8 cellular contexts compared by ENCODE assay signal in the genomic region with DNA sequence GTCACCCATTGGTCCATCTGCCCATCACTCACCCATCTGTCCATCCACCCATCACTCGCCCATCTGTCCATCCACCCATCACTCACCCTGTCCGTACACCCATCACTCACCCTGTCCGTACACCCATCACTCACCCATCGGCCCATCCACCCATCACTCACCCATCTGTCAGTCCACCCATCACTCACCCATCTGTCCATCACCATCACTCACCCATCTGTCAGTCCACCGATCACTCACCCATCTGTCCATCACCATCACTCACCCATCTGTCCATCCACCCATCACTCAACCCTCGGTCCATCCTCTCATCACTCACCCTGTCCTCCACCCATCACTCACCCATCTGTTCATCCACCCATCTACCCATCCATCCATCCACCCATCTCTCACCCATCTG. TPM values are rescaled to one million over a fixed set of nuclear protein-coding genes. Genes with fewer than 3 reads are reported as not detected.
DNase-seq lines count a peak whose midpoint lies in the region; ATAC-seq and TF ChIP-seq lines count a peak whose summit lies in the region.
"Not testable (repeated sequence)": the region's sequence is repeated elsewhere in the genome, so short reads cannot be mapped to it uniquely, and the experiment has no call there.
"Had no signal": no experiment of that assay in that cellular context is flagged by ENCODE, and none has a peak within 500 bp of the region (broad histone marks: within the 10 kb centered on the region; RNA-seq: fewer than 3 reads in every experiment).

No MANE protein-coding gene starts in this region.

- H3K9me3 Mint-ChIP-seq in activated CD4-positive, alpha-beta T cell treated with anti-CD3 and anti-CD28 coated beads for 36 hours (ENCODE audit: low read depth); activated naive CD4-positive, alpha-beta T cell treated with anti-CD3 and anti-CD28 coated beads, Interleukin-2, amount 10 ng/mL, durations not matched to agents 7 days and 5 days; effector memory CD8-positive, alpha-beta T cell; stimulated activated effector memory CD8-positive, alpha-beta T cell treated with anti-CD3 and anti-CD28 coated beads, Interleukin-12 subunit alpha, Interleukin-12 subunit beta, amount 100 ng/mL, for 72 hours: not testable (repeated sequence)

- not testable (repeated sequence) for H3K27ac ChIP-seq in left ventricle myocardium inferior (replicated peaks); neuronal stem cell (replicated peaks; ENCODE audit: low read length)

- not testable (repeated sequence) for DNase-seq in HEK293T (ENCODE audit: extremely low spot score); effector memory CD8-positive, alpha-beta T cell; neuronal stem cell (ENCODE audit: low spot score); stimulated activated effector memory CD8-positive, alpha-beta T cell treated with anti-CD3 and anti-CD28 coated beads, Interleukin-12 subunit alpha, Interleukin-12 subunit beta, amount 100 ng/mL, for 72 hours (ENCODE audit: low spot score in 2 of 2)
- DNase-seq in activated CD4-positive, alpha-beta T cell treated with anti-CD3 and anti-CD28 coated beads for 36 hours = peak; percentile 2
- peak; percentile 16 for DNase-seq in activated naive CD4-positive, alpha-beta T cell treated with anti-CD3 and anti-CD28 coated beads, Interleukin-2, amount 10 ng/mL, durations not matched to agents 7 days and 5 days
- DNase-seq in left ventricle myocardium inferior = peak; percentile 10

- H3K4me1 ChIP-seq in left ventricle myocardium inferior = peaks cover 18% of the 10 kb centered on the region
- not testable (repeated sequence) for H3K4me1 ChIP-seq in neuronal stem cell (ENCODE audit: control insufficient read depth in 2 of 2, insufficient read depth in 1 of 2, low read depth in 1 of 2, low read length in 2 of 2)

- H3K36me3 ChIP-seq in left ventricle myocardium inferior (peaks cover 11% of the 10 kb centered on the region), neuronal stem cell (replicated peaks in 1 of 2; ENCODE audit: control insufficient read depth in 2 of 2, insufficient read depth in 2 of 2, low read length in 2 of 2) (peaks cover 16 to 37% of the 10 kb centered on the region in 2 donors)

- not testable (repeated sequence) for H4K91ac ChIP-seq in neuronal stem cell (ENCODE audit: low read depth, low read length, poor library complexity)

- H2BK15ac ChIP-seq in neuronal stem cell (ENCODE audit: low read length) = not testable (repeated sequence)

- H3K23ac ChIP-seq in neuronal stem cell (ENCODE audit: low read depth, low read length, poor library complexity) = not testable (repeated sequence)

- not testable (repeated sequence) for H3K27me3 ChIP-seq in left ventricle myocardium inferior (ENCODE audit: low read depth); neuronal stem cell (ENCODE audit: control insufficient read depth in 3 of 3, insufficient read depth in 3 of 3, low read depth in 1 of 3, low read length in 3 of 3)

- intact Hi-C loops in activated CD4-positive, alpha-beta T cell treated with anti-CD3 and anti-CD28 coated beads for 36 hours (cut with DNase I, micrococcal nuclease); left ventricle myocardium inferior (cut with micrococcal nuclease): not testable (repeated sequence)

- not testable (repeated sequence) for H2BK5ac ChIP-seq in neuronal stem cell (ENCODE audit: low read length)

- TF ChIP-seq CTCF in left ventricle myocardium inferior (IDR thresholded peaks at IDR 0.05; ENCODE audit: borderline replicate concordance) = not testable (repeated sequence)

- H3K4me1 Mint-ChIP-seq in activated CD4-positive, alpha-beta T cell treated with anti-CD3 and anti-CD28 coated beads for 36 hours; activated naive CD4-positive, alpha-beta T cell treated with anti-CD3 and anti-CD28 coated beads, Interleukin-2, amount 10 ng/mL, durations not matched to agents 7 days and 5 days: not testable (repeated sequence)
- H3K4me1 Mint-ChIP-seq in effector memory CD8-positive, alpha-beta T cell (ENCODE audit: low read depth in 2 of 2) = peaks cover 1 to 20% of the 10 kb centered on the region in 2 donors
- peaks cover 33% of the 10 kb centered on the region for H3K4me1 Mint-ChIP-seq in stimulated activated effector memory CD8-positive, alpha-beta T cell treated with anti-CD3 and anti-CD28 coated beads, Interleukin-12 subunit alpha, Interleukin-12 subunit beta, amount 100 ng/mL, for 72 hours

- H2BK120ac ChIP-seq in neuronal stem cell (ENCODE audit: low read depth, low read length) = not testable (repeated sequence)

- POLR2A ChIA-PET in HEK293T (lab: Yijun Ruan, JAX); activated CD4-positive, alpha-beta T cell treated with anti-CD3 and anti-CD28 coated beads for 36 hours (lab: Charles Lee): not testable (repeated sequence)

- ATAC-seq in activated CD4-positive, alpha-beta T cell treated with anti-CD3 and anti-CD28 coated beads for 36 hours; effector memory CD8-positive, alpha-beta T cell (replicated peaks); stimulated activated effector memory CD8-positive, alpha-beta T cell treated with anti-CD3 and anti-CD28 coated beads, Interleukin-12 subunit alpha, Interleukin-12 subunit beta, amount 100 ng/mL, for 72 hours: not testable (repeated sequence)

- H3K27me3 Mint-ChIP-seq in activated CD4-positive, alpha-beta T cell treated with anti-CD3 and anti-CD28 coated beads for 36 hours; activated naive CD4-positive, alpha-beta T cell treated with anti-CD3 and anti-CD28 coated beads, Interleukin-2, amount 10 ng/mL, durations not matched to agents 7 days and 5 days; effector memory CD8-positive, alpha-beta T cell: not testable (repeated sequence)

- not testable (repeated sequence) for H2AK5ac ChIP-seq in neuronal stem cell (ENCODE audit: low read depth, low read length)

- not testable (repeated sequence) for H3K18ac ChIP-seq in neuronal stem cell (ENCODE audit: low read length)

- not testable (repeated sequence) for H2BK12ac ChIP-seq in neuronal stem cell (ENCODE audit: low read length)

- not testable (repeated sequence) for H3K27ac Mint-ChIP-seq in activated CD4-positive, alpha-beta T cell treated with anti-CD3 and anti-CD28 coated beads for 36 hours; activated naive CD4-positive, alpha-beta T cell treated with anti-CD3 and anti-CD28 coated beads, Interleukin-2, amount 10 ng/mL, durations not matched to agents 7 days and 5 days
- peak overlapping the region; percentile 75 to 77 for H3K27ac Mint-ChIP-seq in effector memory CD8-positive, alpha-beta T cell
- H3K27ac Mint-ChIP-seq in stimulated activated effector memory CD8-positive, alpha-beta T cell treated with anti-CD3 and anti-CD28 coated beads, Interleukin-12 subunit alpha, Interleukin-12 subunit beta, amount 100 ng/mL, for 72 hours = peak overlapping the region; percentile 83

- peak overlapping the region; percentile 48 for H4K8ac ChIP-seq in neuronal stem cell (ENCODE audit: low read depth, low read length)

- CTCF ChIA-PET in HEK293T (lab: Yijun Ruan, JAX); activated CD4-positive, alpha-beta T cell treated with anti-CD3 and anti-CD28 coated beads for 36 hours (lab: Charles Lee); activated naive CD4-positive, alpha-beta T cell treated with anti-CD3 and anti-CD28 coated beads, Interleukin-2, amount 10 ng/mL, durations not matched to agents 7 days and 5 days (lab: Charles Lee): not testable (repeated sequence)

- not testable (repeated sequence) for H3K4me2 ChIP-seq in neuronal stem cell (ENCODE audit: insufficient read depth, low read length, poor library complexity, severe bottlenecking)

- H3K36me3 Mint-ChIP-seq in activated CD4-positive, alpha-beta T cell treated with anti-CD3 and anti-CD28 coated beads for 36 hours (ENCODE audit: low read depth) = peaks cover 33% of the 10 kb centered on the region
- peaks cover 48% of the 10 kb centered on the region for H3K36me3 Mint-ChIP-seq in activated naive CD4-positive, alpha-beta T cell treated with anti-CD3 and anti-CD28 coated beads, Interleukin-2, amount 10 ng/mL, durations not matched to agents 7 days and 5 days
- H3K36me3 Mint-ChIP-seq in effector memory CD8-positive, alpha-beta T cell (ENCODE audit: insufficient read depth) = peaks cover 51% of the 10 kb centered on the region
- H3K36me3 Mint-ChIP-seq in stimulated activated effector memory CD8-positive, alpha-beta T cell treated with anti-CD3 and anti-CD28 coated beads, Interleukin-12 subunit alpha, Interleukin-12 subunit beta, amount 100 ng/mL, for 72 hours = peaks cover 55% of the 10 kb centered on the region

- H3K4me3 Mint-ChIP-seq in activated CD4-positive, alpha-beta T cell treated with anti-CD3 and anti-CD28 coated beads for 36 hours; activated naive CD4-positive, alpha-beta T cell treated with anti-CD3 and anti-CD28 coated beads, Interleukin-2, amount 10 ng/mL, durations not matched to agents 7 days and 5 days; stimulated activated effector memory CD8-positive, alpha-beta T cell treated with anti-CD3 and anti-CD28 coated beads, Interleukin-12 subunit alpha, Interleukin-12 subunit beta, amount 100 ng/mL, for 72 hours: not testable (repeated sequence)
- H3K4me3 Mint-ChIP-seq in effector memory CD8-positive, alpha-beta T cell = peak overlapping the region in 1 of 2 donors; percentile 47

- not testable (repeated sequence) for H3K4ac ChIP-seq in neuronal stem cell (ENCODE audit: low read length)

- not testable (repeated sequence) for H3K4me3 ChIP-seq in left ventricle myocardium inferior
- peak overlapping the region in 1 of 2 donors; percentile 67 for H3K4me3 ChIP-seq in neuronal stem cell (ENCODE audit: low read length in 2 of 2)

- not testable (repeated sequence) for H3K79me1 ChIP-seq in neuronal stem cell (ENCODE audit: low read depth, low read length)

- H3K9me3 ChIP-seq in left ventricle myocardium inferior (replicated peaks); neuronal stem cell (replicated peaks in 1 of 2; ENCODE audit: control insufficient read depth in 2 of 2, insufficient read depth in 1 of 2, low read depth in 1 of 2, low read length in 2 of 2): not testable (repeated sequence)

- not testable (repeated sequence) for H3K9ac ChIP-seq in neuronal stem cell (ENCODE audit: low read depth, low read length, poor library complexity)

- H2AFZ ChIP-seq in neuronal stem cell (ENCODE audit: low read length) = not testable (repeated sequence)

- H3K14ac ChIP-seq in neuronal stem cell (ENCODE audit: low read length) = peak overlapping the region; percentile 63

- WGBS in neuronal stem cell (ENCODE audit: extremely low coverage in 2 of 2, insufficient read length in 2 of 2, insufficient replicate concordance in 1 of 2), 2 donors = no CpG with 5 or more reads among the region's 6 CpGs

RNA-seq across cellular contexts. Expression of gene C13orf46, which starts 15.0 kb away (rescaled TPM):
- total RNA-seq in activated CD4-positive, alpha-beta T cell treated with anti-CD3 and anti-CD28 coated beads for 36 hours = 1 to 10 TPM; 1.6 to 2.2 TPM
- 0.33 TPM for total RNA-seq in left ventricle myocardium inferior
- 0.03 TPM for polyA plus RNA-seq in neuronal stem cell (2013, experiment 1 of 2)
- polyA plus RNA-seq in neuronal stem cell (2013, experiment 2 of 2) = 0.04 TPM
- total RNA-seq: H7 had no signal
